In the genomic region with DNA sequence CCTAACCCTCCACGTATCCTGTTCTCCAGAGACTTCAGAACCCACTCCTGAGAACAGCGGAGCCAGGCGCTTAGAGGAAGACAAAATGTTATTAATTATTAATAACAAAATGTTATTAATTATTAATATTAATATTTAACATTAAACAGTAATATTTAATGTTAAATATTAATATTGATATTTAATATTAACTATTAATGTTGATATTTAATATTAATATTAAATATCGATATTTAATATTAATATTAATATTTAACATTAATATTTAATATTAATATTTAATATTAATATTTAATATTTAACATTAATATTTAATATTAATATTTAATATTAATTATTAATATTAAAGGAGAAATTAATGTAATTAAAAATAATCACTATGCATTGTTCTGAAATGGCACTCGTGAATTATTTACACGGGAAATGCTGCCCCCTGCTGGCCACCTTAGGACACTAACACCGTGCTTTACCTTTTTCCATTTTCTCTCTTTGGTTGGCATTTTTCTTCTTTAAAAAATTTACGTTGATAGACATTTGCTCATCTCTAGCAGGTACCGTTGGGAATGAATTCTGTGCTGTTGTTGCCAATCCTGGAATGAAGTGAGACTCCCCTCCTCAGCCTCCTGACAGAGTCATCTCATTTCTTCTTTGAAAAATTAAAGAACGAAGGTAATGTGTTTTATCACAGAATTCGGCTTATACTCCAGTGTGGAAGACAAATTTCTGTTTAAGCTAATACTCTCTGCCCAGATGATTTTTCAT, we compare ENCODE assay signal across 7 cellular contexts. TPM values are rescaled to one million over a fixed set of nuclear protein-coding genes. Genes with fewer than 3 reads are reported as not detected.
DNase-seq lines count a peak whose midpoint lies in the region; ATAC-seq, FAIRE-seq and TF ChIP-seq lines count a peak whose summit lies in the region.

No MANE protein-coding gene starts in this region.

- H3K23me2 ChIP-seq in H1 (ENCODE audit: low read depth, low read length), result no peaks in the 10 kb centered on the region

- no peak overlapping the region for H3K4ac ChIP-seq in H1 (replicated peaks; ENCODE audit: insufficient read length, low read depth, low read length)

- H3K4me2 ChIP-seq in H1 (ENCODE audit: insufficient read depth in 1 of 2, low read depth in 2 of 2, low read length in 2 of 2), result no peak overlapping the region

- H2BK120ac ChIP-seq in H1 (replicated peaks; ENCODE audit: low read depth, low read length), result no peak overlapping the region

- peaks cover 0 to 4% (median 2%) of the 10 kb centered on the region in 4 donors for H3K4me1 Mint-ChIP-seq in naive thymus-derived CD8-positive, alpha-beta T cell

- peak; percentile 56 to 57 for TF ChIP-seq RAD21 in H1 (IDR thresholded peaks at IDR 0.05 in 1 of 2, conservative IDR thresholded peaks at IDR 0.05 in 1 of 2; ENCODE audit: low read depth in 2 of 2, low read length in 2 of 2)

- no peaks in the 10 kb centered on the region for H3K27me3 ChIP-seq in H1 (replicated peaks in 1 of 4; ENCODE audit: control insufficient read depth in 3 of 4, extremely low read depth in 1 of 4, insufficient read depth in 3 of 4, low read length in 3 of 4)
- H3K27me3 ChIP-seq in MG63, result no peaks in the 10 kb centered on the region

- no peak overlapping the region for H2AK5ac ChIP-seq in H1 (ENCODE audit: low read depth, low read length)

- no peaks in the 10 kb centered on the region for H3K79me1 ChIP-seq in H1 (ENCODE audit: low read depth, low read length)

- H3K27ac ChIP-seq in H1 (ENCODE audit: low read depth, low read length), result no peak overlapping the region

- DNase-seq in NCI-H1694 treated with DMSO at 0.1 percent for 48 hours (lab: John Stamatoyannopoulos, UW) (peak; percentile 34), H1 (ENCODE audit: low read depth in 1 of 2, low spot score in 2 of 2) (peak in 1 of 2 experiments; percentile 3), MG63 (no peak)
- DNase-seq in activated CD4-positive, alpha-beta T cell treated with anti-CD3 and anti-CD28 coated beads, Interleukin-2, amount 50 U/mL, for 4 hours, result peak; percentile 61 to 63
- peak; percentile 21 to 75 (median 48) for DNase-seq in naive thymus-derived CD8-positive, alpha-beta T cell
- DNase-seq in stimulated activated naive CD8-positive, alpha-beta T cell treated with anti-CD3 and anti-CD28 coated beads, Interleukin-15, Interleukin-2, amounts not matched to agents 100 U/mL and 50 U/mL, for 24 hours, result peak; percentile 70

- H3K4me1 ChIP-seq in H1 (replicated peaks in 1 of 4; ENCODE audit: control insufficient read depth in 3 of 4, insufficient read depth in 4 of 4, low read length in 3 of 4), result no peaks in the 10 kb centered on the region

- no peak overlapping the region for H3K56ac ChIP-seq in H1 (replicated peaks; ENCODE audit: insufficient read length, low read depth, low read length)

- no peak overlapping the region for H2AFZ ChIP-seq in H1 (ENCODE audit: low read length)

- H4K20me1 ChIP-seq in H1 (replicated peaks in 1 of 2; ENCODE audit: control insufficient read depth in 1 of 2, insufficient read depth in 2 of 2, low read length in 2 of 2), result no peaks in the 10 kb centered on the region

- H4K5ac ChIP-seq in H1 (ENCODE audit: insufficient read length, low read depth, low read length), result no peak overlapping the region

- no peak overlapping the region for H3K4me3 ChIP-seq in H1 (ENCODE audit: extremely low read depth in 1 of 4, insufficient read depth in 2 of 4, low read depth in 3 of 4, low read length in 4 of 4)
- no peak overlapping the region for H3K4me3 ChIP-seq in MG63

- H3K9me3 Mint-ChIP-seq in naive thymus-derived CD8-positive, alpha-beta T cell, result no peaks in the 10 kb centered on the region

- 59% methylated on average over 11 of the region's 11 CpGs; no CpG with 5 or more reads in 1 of the 2 experiments for WGBS in H1 (ENCODE audit: extremely low coverage in 1 of 2, insufficient coverage in 1 of 2, insufficient read length in 1 of 2, insufficient replicate concordance in 2 of 2, low coverage in 1 of 2, low lambda C conversion rate in 2 of 2, missing lambda C conversion rate in 1 of 2), 2 experiments

- FAIRE-seq in H1 (lab: Jason Lieb, UNC), result no peak

- H2BK20ac ChIP-seq in H1 (ENCODE audit: low read length), result no peak overlapping the region

- no peak overlapping the region for H3K23ac ChIP-seq in H1 (ENCODE audit: insufficient read length)

- no peak overlapping the region for H3K14ac ChIP-seq in H1 (ENCODE audit: insufficient read length)

- no peaks in the 10 kb centered on the region for H3K79me2 ChIP-seq in H1 (ENCODE audit: control insufficient read depth in 1 of 2, insufficient read depth in 2 of 2, low read length in 2 of 2)

- CTCF ChIA-PET in H1 (lab: Charles Lee; ENCODE audit: partially characterized antibody), result interaction anchor here (1.1 to 3.2 kb wide), 7 partner anchors 8 to 106 kb away, joined by 3 to 18 read pairs (median 4); no protein-coding TSS in a partner anchor

- H3K27me3 Mint-ChIP-seq in naive thymus-derived CD8-positive, alpha-beta T cell, result peaks cover 0 to 7% (median 0%) of the 10 kb centered on the region in 5 donors

- no peak overlapping the region for H2BK5ac ChIP-seq in H1 (ENCODE audit: low read depth, low read length)

- POLR2A ChIA-PET in H1 (lab: Charles Lee; ENCODE audit: partially characterized antibody), result no interaction called here
- POLR2A ChIA-PET in naive thymus-derived CD8-positive, alpha-beta T cell (lab: Charles Lee), result no interaction called here

- ATAC-seq in naive thymus-derived CD8-positive, alpha-beta T cell, result peak in 1 of 2 donors; percentile 46
- no peak for ATAC-seq in stimulated activated naive CD8-positive, alpha-beta T cell treated with anti-CD3 and anti-CD28 coated beads, Interleukin-15, Interleukin-2, amounts not matched to agents 100 U/mL and 50 U/mL, for 24 hours

- H2BK12ac ChIP-seq in H1 (ENCODE audit: low read depth, low read length), result no peak overlapping the region

- no peak overlapping the region for H4K8ac ChIP-seq in H1 (ENCODE audit: extremely low read depth, insufficient read depth, low read length)

- H3K27ac Mint-ChIP-seq in naive thymus-derived CD8-positive, alpha-beta T cell, result peak overlapping the region in 3 of 10 donors; percentile 40 to 60 (median 56)

- H3K36me3 ChIP-seq in H1 (ENCODE audit: control insufficient read depth in 2 of 4, insufficient read depth in 4 of 4, low read length in 3 of 4) (no peaks in the 10 kb centered on the region), MG63 (no peaks in the 10 kb centered on the region)

- no peak overlapping the region for H3K4me3 Mint-ChIP-seq in naive thymus-derived CD8-positive, alpha-beta T cell

- no peak overlapping the region for H2BK15ac ChIP-seq in H1 (ENCODE audit: low read length)

- no peak overlapping the region for H3K9ac ChIP-seq in H1 (replicated peaks in 1 of 4; ENCODE audit: extremely low read depth in 1 of 4, low read depth in 3 of 4, low read length in 3 of 4)

- peak; percentile 67 for TF ChIP-seq CTCF in GM12873 (IDR thresholded peaks at IDR 0.05; ENCODE audit: insufficient read depth, low read depth, low read length, missing control alignments)
- TF ChIP-seq CTCF in H1 (IDR thresholded peaks at IDR 0.05; ENCODE audit: control extremely low read depth in 1 of 3, insufficient read depth in 1 of 3, low read depth in 1 of 3, low read length in 3 of 3), result peak in 2 of 3 experiments; percentile 40 to 46; a peak in 3 of 4 replicates

- no peaks in the 10 kb centered on the region for H3K36me3 Mint-ChIP-seq in naive thymus-derived CD8-positive, alpha-beta T cell

- H3K18ac ChIP-seq in H1 (ENCODE audit: extremely low read depth, low read length), result no peak overlapping the region

- no peak overlapping the region for H4K91ac ChIP-seq in H1 (replicated peaks; ENCODE audit: insufficient read length, low read length)

- TF ChIP-seq POLR2A in H1 (IDR thresholded peaks at IDR 0.05; ENCODE audit: control extremely low read depth in 1 of 2, low read depth in 2 of 2, low read length in 2 of 2), result no peak

- H3K9me3 ChIP-seq in H1 (ENCODE audit: insufficient read depth in 2 of 2, low read depth in 1 of 2, low read length in 1 of 2) (no peaks in the 10 kb centered on the region), MG63 (no peaks in the 10 kb centered on the region)

- no peak for TF ChIP-seq EP300 in H1 (IDR thresholded peaks at IDR 0.05; ENCODE audit: borderline replicate concordance in 1 of 2, low read depth in 2 of 2, low read length in 2 of 2)

TF ChIP-seq in H1, 55 proteins besides CTCF, POLR2A, EP300 and RAD21:
- no peak for TF ChIP-seq KDM4A (IDR thresholded peaks at IDR 0.05; ENCODE audit: low read depth, low read length, severe bottlenecking)
- no peak for TF ChIP-seq ASH2L (IDR thresholded peaks at IDR 0.05; ENCODE audit: low read length)
- no peak for TF ChIP-seq CBX8 (IDR thresholded peaks at IDR 0.05; ENCODE audit: borderline replicate concordance, low read depth, low read length)
- peak in 1 of 2 experiments; percentile 96; a peak in 2 of 4 replicates for TF ChIP-seq HDAC2 (IDR thresholded peaks at IDR 0.05; ENCODE audit: borderline replicate concordance in 1 of 2, low read depth in 2 of 2, low read length in 2 of 2)
- TF ChIP-seq EZH2 (IDR thresholded peaks at IDR 0.05; ENCODE audit: low read depth, low read length, severe bottlenecking), result no peak

RNA-seq across cellular contexts. Expression of gene GGTLC1, which starts 7.5 kb away (rescaled TPM):
- total RNA-seq in H1 (2021; fragmentation: NEBNext Ultra II Directional; extraction: Animal tissue kit (Norgen Biotek cat#: 25700)), result not detected in 2 replicates
- polyA plus RNA-seq in H1 (2011; rRNA removed), result not detected in 2 replicates
- not detected for polyA plus RNA-seq in H1 (2011; cell fraction: cytosol; rRNA removed)
- not detected for polyA plus RNA-seq in H1 (2011; cell fraction: nucleus; rRNA removed)
- not detected in 4 replicates for polyA plus RNA-seq in H1 (2012, experiment 1 of 2)
- polyA plus RNA-seq in H1 (2012, experiment 2 of 2), result not detected
- polyA plus RNA-seq in H1 (2013, experiment 1 of 2), result not detected
- not detected for polyA plus RNA-seq in H1 (2013, experiment 2 of 2)
- polyA minus RNA-seq in H1 (2011; rRNA and poly(A)+ RNA removed), result not detected in 2 replicates
- not detected for polyA minus RNA-seq in H1 (2011; cell fraction: cytosol; rRNA and poly(A)+ RNA removed)
- polyA minus RNA-seq in H1 (2011; cell fraction: nucleus; rRNA and poly(A)+ RNA removed), result not detected
- total RNA-seq in naive thymus-derived CD8-positive, alpha-beta T cell, result not detected
- not detected for polyA plus RNA-seq in naive thymus-derived CD8-positive, alpha-beta T cell
- total RNA-seq in MG63 (2014; rRNA removed; shearing (Covaris generic); ENCODE audit: low replicate concordance), result not detected in 2 replicates
